ENCODE assay signal across 26 cellular contexts in genomic region chr18:74266161-74266560, GRCh38. TPM values are rescaled to one million over a fixed set of nuclear protein-coding genes. Genes with fewer than 3 reads are reported as not detected.
DNase-seq lines count a peak whose midpoint lies in the region; ATAC-seq lines count a peak whose summit lies in the region.
"Had no signal": no experiment of that assay in that cellular context is flagged by ENCODE, and none has a peak within 500 bp of the region (broad histone marks: within the 10 kb centered on the region; RNA-seq: fewer than 3 reads in every experiment).

No MANE protein-coding gene starts in this region.

- no peak for ATAC-seq in GM21515 (IDR thresholded peaks at IDR 0.05; ENCODE audit: unreplicated experiment)
- ATAC-seq in HG02798 (IDR thresholded peaks at IDR 0.05; ENCODE audit: poor library complexity, unreplicated experiment) = no peak
- ATAC-seq: natural killer cell treated with Interleukin-12 subunit alpha and Interleukin-12 subunit beta and Interleukin-15 and Interleukin-18, amount 100 ng/mL, for 72 hours had no signal

- no peak overlapping the region for H3K4me2 ChIP-seq in mesenchymal stem cell (ENCODE audit: low read length, poor library complexity, severe bottlenecking)

- H2BK15ac ChIP-seq in mesenchymal stem cell (ENCODE audit: low read depth, poor library complexity, severe bottlenecking) = no peak overlapping the region

- peaks cover 20% of the 10 kb centered on the region for H3K79me1 ChIP-seq in mesenchymal stem cell (replicated peaks; ENCODE audit: low read length, poor library complexity, severe bottlenecking)

- H2AK5ac ChIP-seq in mesenchymal stem cell (ENCODE audit: low read length, severe bottlenecking) = no peak overlapping the region

- DNase-seq in EL (peak; percentile 31), SJSA1 (ENCODE audit: low read depth in 1 of 2, low spot score in 2 of 2) (peak in 1 of 2 experiments; percentile 45), epithelial cell of prostate (ENCODE audit: low read depth, low spot score) (peak; percentile 14), mesenchymal stem cell (peak; percentile 60), NCI-H2081 (lab: John Stamatoyannopoulos, UW) (no peak), COR-L47 (lab: John Stamatoyannopoulos, UW) (no peak)
- DNase-seq: activated CD4-positive, alpha-beta memory T cell treated with anti-CD3 and anti-CD28 coated beads for 36 hours; activated naive CD4-positive, alpha-beta T cell; anterior cingulate cortex; CD4-positive, CD25-positive, alpha-beta regulatory T cell; DMS79 treated with DMSO at 0.1 percent for 48 hours; endodermal cell; NCI-H1417; NCI-H524 treated with DMSO at 0.1 percent for 48 hours; posterior cingulate gyrus; SHP77; stimulated activated CD4-positive, alpha-beta T cell treated with anti-CD3 and anti-CD28 coated beads, Interleukin-4, amount 100 ng/mL, for 4 hours had no signal

- H2BK120ac ChIP-seq in mesenchymal stem cell (ENCODE audit: low read depth, low read length) = no peak overlapping the region

- H3K9me3 ChIP-seq in SJSA1 (replicated peaks) (no peaks in the 10 kb centered on the region), mesenchymal stem cell (ENCODE audit: control insufficient read depth, low read length) (no peaks in the 10 kb centered on the region)
- H3K9me3 ChIP-seq: vagina had no signal

- H3K27ac ChIP-seq in SJSA1 = 0 out of 2 replicates have a peak overlapping the region, but pooled peaks have one; percentile 36
- H3K27ac ChIP-seq in epithelial cell of prostate = no peak overlapping the region
- H3K27ac ChIP-seq in mesenchymal stem cell (ENCODE audit: low read length, poor library complexity, severe bottlenecking) = no peak overlapping the region
- H3K27ac ChIP-seq: skin epidermis, vagina, VCaP had no signal

- H3K18ac ChIP-seq in mesenchymal stem cell (ENCODE audit: low read depth in 1 of 2, low read length in 2 of 2) = no peak overlapping the region

- no peak overlapping the region for H3K23ac ChIP-seq in mesenchymal stem cell (ENCODE audit: low read length in 2 of 2)

- WGBS in mesenchymal stem cell = 56% methylated on average over 9 of the region's 9 CpGs

- peaks cover 27% of the 10 kb centered on the region for H3K36me3 ChIP-seq in SJSA1
- H3K36me3 ChIP-seq in mesenchymal stem cell (ENCODE audit: control insufficient read depth in 1 of 2, insufficient read depth in 2 of 2, low read depth in 1 of 2, low read length in 2 of 2) = peaks cover 3 to 38% of the 10 kb centered on the region in 2 experiments

- no peak overlapping the region for H2AFZ ChIP-seq in mesenchymal stem cell (ENCODE audit: low read depth, low read length)

- H2BK5ac ChIP-seq in mesenchymal stem cell (ENCODE audit: low read depth, low read length, poor library complexity, severe bottlenecking) = no peak overlapping the region

- H3K4me1 ChIP-seq in SJSA1 (replicated peaks) (peaks cover 10% of the 10 kb centered on the region), mesenchymal stem cell (ENCODE audit: control insufficient read depth, insufficient read depth, low read depth, low read length) (no peaks in the 10 kb centered on the region)

- no peak overlapping the region for H3K4me3 ChIP-seq in SJSA1
- H3K4me3 ChIP-seq in mesenchymal stem cell (ENCODE audit: insufficient read depth in 1 of 2, low read depth in 1 of 2, low read length in 2 of 2) = no peak overlapping the region
- H3K4me3 ChIP-seq: skin epidermis, vagina had no signal

- no peak overlapping the region for H2BK12ac ChIP-seq in mesenchymal stem cell (ENCODE audit: low read length in 2 of 2)

- no peak overlapping the region for H3K9ac ChIP-seq in mesenchymal stem cell (ENCODE audit: low read length)

- H3K4ac ChIP-seq in mesenchymal stem cell (ENCODE audit: low read depth in 1 of 2, low read length in 2 of 2) = no peak overlapping the region

- no peaks in the 10 kb centered on the region for H3K27me3 ChIP-seq in SJSA1 (replicated peaks)
- no peaks in the 10 kb centered on the region for H3K27me3 ChIP-seq in mesenchymal stem cell (ENCODE audit: control insufficient read depth in 1 of 2, insufficient read depth in 1 of 2, low read length in 2 of 2)
- H3K27me3 ChIP-seq: vagina had no signal

- H3K14ac ChIP-seq in mesenchymal stem cell (ENCODE audit: low read length in 2 of 2) = no peak overlapping the region

- H4K8ac ChIP-seq in mesenchymal stem cell (ENCODE audit: low read length) = no peak overlapping the region

- no peak overlapping the region for H4K91ac ChIP-seq in mesenchymal stem cell (ENCODE audit: low read length)

RNA-seq across cellular contexts. Expression of gene CYB5A, which starts 25.6 kb away (rescaled TPM):
- total RNA-seq in SJSA1 (2014; rRNA removed; shearing (Covaris generic)) = 210 and 237 TPM in 2 replicates
- 65.7 TPM for polyA plus RNA-seq in mesenchymal stem cell (2013, experiment 1 of 2)
- 74.5 TPM for polyA plus RNA-seq in mesenchymal stem cell (2013, experiment 2 of 2)

RNA-seq across cellular contexts. Expression of gene C18orf63, which starts 49.5 kb away (rescaled TPM):
- total RNA-seq in SJSA1 (2014; rRNA removed; shearing (Covaris generic)) = not detected in 2 replicates
- not detected for polyA plus RNA-seq in mesenchymal stem cell (2013, experiment 1 of 2)
- polyA plus RNA-seq in mesenchymal stem cell (2013, experiment 2 of 2) = not detected
- total RNA-seq: activated CD4-positive, alpha-beta memory T cell treated with anti-CD3 and anti-CD28 coated beads for 36 hours; CD4-positive, CD25-positive, alpha-beta regulatory T cell; endodermal cell; mesothelial cell of epicardium; natural killer cell treated with Interleukin-12 subunit alpha and Interleukin-12 subunit beta and Interleukin-15 and Interleukin-18, amount 100 ng/mL, for 72 hours; subcutaneous adipose tissue; vagina had no signal
- polyA plus RNA-seq: CD4-positive, CD25-positive, alpha-beta regulatory T cell; keratinocyte had no signal

Comparison
In these comparisons a context has a peak if more than half of its experiments do, and no peak if none do; other contexts are left out.
1. DNase-seq: peak in EL (single experiment), epithelial cell of prostate (single experiment) and mesenchymal stem cell (single experiment); none in NCI-H2081 (0 of 2) and COR-L47 (single experiment).